In genomic region chr16:8963825-8964441, GRCh38 we compare ENCODE assay signal across 1 cellular context.
TF ChIP-seq lines count a peak whose summit lies in the region.

TSS of gene USP7 (minus strand) at chr16:8963906. CDS start at chr16:8963285, 621 bp downstream.

TF ChIP-seq in HepG2, 621 proteins besides CTCF, POLR2A, EP300 and RAD21 (continued from another document and continues in another):
- TF ChIP-seq DDIT3 (CRISPR knock-in tag; IDR thresholded peaks at IDR 0.05), result no peak
- peak; percentile 80; the same call in 1 of the 2 replicates for TF ChIP-seq ZBTB38 (CRISPR knock-in tag; IDR thresholded peaks at IDR 0.05)
- TF ChIP-seq ZNF512 (CRISPR knock-in tag; IDR thresholded peaks at IDR 0.05), result no peak
- TF ChIP-seq SP5 (CRISPR knock-in tag; IDR thresholded peaks at IDR 0.05; ENCODE audit: borderline replicate concordance, low read depth), result peak; percentile 96
- TF ChIP-seq SMAD1 (CRISPR knock-in tag; IDR thresholded peaks at IDR 0.05; ENCODE audit: borderline replicate concordance, low read depth), result no peak
- peak in 1 of 2 experiments; percentile 36; a peak in 1 of 4 replicates for TF ChIP-seq KLF16 (CRISPR knock-in tag; IDR thresholded peaks at IDR 0.05)
- no peak for TF ChIP-seq CAMTA2 (CRISPR knock-in tag; IDR thresholded peaks at IDR 0.05; ENCODE audit: borderline replicate concordance)
- TF ChIP-seq ZFP62 (CRISPR knock-in tag; IDR thresholded peaks at IDR 0.05), result no peak
- no peak for TF ChIP-seq MYNN (CRISPR knock-in tag; IDR thresholded peaks at IDR 0.05; ENCODE audit: low read depth)
- TF ChIP-seq AKAP8 (CRISPR knock-in tag; IDR thresholded peaks at IDR 0.05), result peak; percentile 57; the same call in 1 of the 2 replicates
- no peak for TF ChIP-seq TEF (CRISPR knock-in tag; IDR thresholded peaks at IDR 0.05)
- no peak for TF ChIP-seq SIN3B (IDR thresholded peaks at IDR 0.05; ENCODE audit: low read length)
- no peak for TF ChIP-seq KDM1A (CRISPR knock-in tag; IDR thresholded peaks at IDR 0.05)
- TF ChIP-seq NCOA2 (CRISPR knock-in tag; IDR thresholded peaks at IDR 0.05), result peak; percentile 30; the same call in 1 of the 2 replicates
- no peak for TF ChIP-seq ZNF367 (CRISPR knock-in tag; IDR thresholded peaks at IDR 0.05; ENCODE audit: borderline replicate concordance)
- TF ChIP-seq HMG20B (CRISPR knock-in tag; conservative IDR thresholded peaks at IDR 0.05), result no peak
- TF ChIP-seq ZNF17 (CRISPR knock-in tag; IDR thresholded peaks at IDR 0.05), result no peak
- TF ChIP-seq ZNF776 (CRISPR knock-in tag; IDR thresholded peaks at IDR 0.05), result no peak
- peak; percentile 85; the same call in 1 of the 3 replicates for TF ChIP-seq MXI1 (IDR thresholded peaks at IDR 0.05; ENCODE audit: borderline replicate concordance, low read depth, low read length)
- peak; percentile 71 for TF ChIP-seq TFDP1 (CRISPR knock-in tag; IDR thresholded peaks at IDR 0.05; ENCODE audit: borderline replicate concordance)
- TF ChIP-seq NRL (CRISPR knock-in tag; IDR thresholded peaks at IDR 0.05; ENCODE audit: borderline replicate concordance), result peak; percentile 55; the same call in 1 of the 2 replicates
- TF ChIP-seq ZNF101 (CRISPR knock-in tag; IDR thresholded peaks at IDR 0.05; ENCODE audit: borderline replicate concordance, low read depth), result no peak
- TF ChIP-seq ISL2 (CRISPR knock-in tag; IDR thresholded peaks at IDR 0.05), result peak; percentile 45; the same call in 1 of the 2 replicates
- no peak for TF ChIP-seq ZNF333 (CRISPR knock-in tag; IDR thresholded peaks at IDR 0.05; ENCODE audit: borderline replicate concordance)
- TF ChIP-seq ZNF670 (CRISPR knock-in tag; IDR thresholded peaks at IDR 0.05; ENCODE audit: borderline replicate concordance), result peak; percentile 92
- no peak for TF ChIP-seq NFRKB (IDR thresholded peaks at IDR 0.05)
- no peak for TF ChIP-seq SRSF9 (IDR thresholded peaks at IDR 0.05; ENCODE audit: borderline replicate concordance, insufficient read depth, low read depth, low read length, poor library complexity, severe bottlenecking)
- no peak for TF ChIP-seq JUN (CRISPR knock-in tag; IDR thresholded peaks at IDR 0.05)
- peak; percentile 89 for TF ChIP-seq TMF1 (CRISPR knock-in tag; IDR thresholded peaks at IDR 0.05; ENCODE audit: low read depth)
- peak; percentile 50; the same call in 1 of the 2 replicates for TF ChIP-seq ZNF281 (CRISPR knock-in tag; IDR thresholded peaks at IDR 0.05; ENCODE audit: borderline replicate concordance)
- TF ChIP-seq HNRNPK (IDR thresholded peaks at IDR 0.05; ENCODE audit: low read depth, low read length, poor library complexity, severe bottlenecking), result no peak
- no peak for TF ChIP-seq ZBTB39 (CRISPR knock-in tag; IDR thresholded peaks at IDR 0.05)
- no peak for TF ChIP-seq THAP7 (CRISPR knock-in tag; IDR thresholded peaks at IDR 0.05)
- TF ChIP-seq YEATS2 (CRISPR knock-in tag; IDR thresholded peaks at IDR 0.05; ENCODE audit: borderline replicate concordance), result no peak
- peak; percentile 65; the same call in 1 of the 2 replicates for TF ChIP-seq ZNF740 (CRISPR knock-in tag; IDR thresholded peaks at IDR 0.05)
- no peak for TF ChIP-seq NR1H2 (CRISPR knock-in tag; IDR thresholded peaks at IDR 0.05; ENCODE audit: borderline replicate concordance, low read depth)
- peak; percentile 84 for TF ChIP-seq IKZF4 (CRISPR knock-in tag; IDR thresholded peaks at IDR 0.05; ENCODE audit: borderline replicate concordance, low read depth, not compliant biosample characterization)
- TF ChIP-seq DPF2 (CRISPR knock-in tag; IDR thresholded peaks at IDR 0.05; ENCODE audit: borderline replicate concordance, low read depth), result no peak
- TF ChIP-seq CREM (IDR thresholded peaks at IDR 0.05), result no peak
- no peak for TF ChIP-seq CREM (CRISPR knock-in tag; IDR thresholded peaks at IDR 0.05)
- TF ChIP-seq AFF4 (CRISPR knock-in tag; IDR thresholded peaks at IDR 0.05), result no peak
- TF ChIP-seq BATF2 (CRISPR knock-in tag; IDR thresholded peaks at IDR 0.05), result peak; percentile 22; the same call in 1 of the 2 replicates
- TF ChIP-seq PBX3 (CRISPR knock-in tag; IDR thresholded peaks at IDR 0.05; ENCODE audit: borderline replicate concordance), result no peak
- no peak for TF ChIP-seq RBAK (CRISPR knock-in tag; IDR thresholded peaks at IDR 0.05)
- TF ChIP-seq FLYWCH1 (CRISPR knock-in tag; IDR thresholded peaks at IDR 0.05), result no peak
- no peak for TF ChIP-seq ARID2 (CRISPR knock-in tag; IDR thresholded peaks at IDR 0.05; ENCODE audit: borderline replicate concordance)
- TF ChIP-seq ZNF572 (CRISPR knock-in tag; IDR thresholded peaks at IDR 0.05), result no peak
- peak; percentile 90 for TF ChIP-seq MAX (IDR thresholded peaks at IDR 0.05)
- TF ChIP-seq NFE2L2 (IDR thresholded peaks at IDR 0.05; ENCODE audit: low read length), result no peak
- no peak for TF ChIP-seq ZNF737 (CRISPR knock-in tag; IDR thresholded peaks at IDR 0.05; ENCODE audit: borderline replicate concordance)
- TF ChIP-seq ZNF891 (CRISPR knock-in tag; IDR thresholded peaks at IDR 0.05), result peak; percentile 35; the same call in 1 of the 2 replicates
